ENCODE assay signal across 16 cellular contexts in genomic region chr14:63046339-63047268, GRCh38. TPM values are rescaled to one million over a fixed set of nuclear protein-coding genes. Genes with fewer than 3 reads are reported as not detected.
DNase-seq lines count a peak whose midpoint lies in the region; ATAC-seq, FAIRE-seq and TF ChIP-seq lines count a peak whose summit lies in the region.
"Had no signal": no experiment of that assay in that cellular context is flagged by ENCODE, and none has a peak within 500 bp of the region (broad histone marks: within the 10 kb centered on the region; RNA-seq: fewer than 3 reads in every experiment).

No MANE protein-coding gene starts in this region.

- H3K23ac ChIP-seq in H9 (ENCODE audit: insufficient read length, low read depth, low read length): no peak overlapping the region

- no peak overlapping the region for H2BK5ac ChIP-seq in H9 (ENCODE audit: insufficient read length, low read length)

- TF ChIP-seq CTCF in H9 (conservative IDR thresholded peaks at IDR 0.05) (no peak), epithelial cell of esophagus (IDR thresholded peaks at IDR 0.05; ENCODE audit: insufficient read depth, low read depth, low read length, missing control alignments) (no peak), omental fat pad (IDR thresholded peaks at IDR 0.05) (no peak)

- no peaks in the 10 kb centered on the region for H3K9me3 ChIP-seq in H9 (ENCODE audit: control insufficient read depth, low read depth, low read length)
- H3K9me3 ChIP-seq: SJSA1 had no signal

- no peak overlapping the region for H3K27ac ChIP-seq in H9 (ENCODE audit: insufficient read length, low read depth, low read length)
- H3K27ac ChIP-seq: SJSA1 had no signal

- H4K91ac ChIP-seq in H9 (ENCODE audit: insufficient read length, low read depth, low read length): no peak overlapping the region

- no peak overlapping the region for H2BK12ac ChIP-seq in H9 (ENCODE audit: insufficient read length, low read depth, low read length)

- H3K4me3 ChIP-seq in epithelial cell of esophagus (ENCODE audit: low read length): no peak overlapping the region
- H3K4me3 ChIP-seq: SJSA1 had no signal

- H3K14ac ChIP-seq in H9 (ENCODE audit: insufficient read depth, low read length): no peak overlapping the region

- no peak overlapping the region for H3K56ac ChIP-seq in H9 (ENCODE audit: insufficient read length, low read depth, low read length)

- no peak overlapping the region for H3K4ac ChIP-seq in H9 (ENCODE audit: low read depth, low read length)

- peak; percentile 9 for ATAC-seq in omental fat pad (ENCODE audit: low FRiP score)
- ATAC-seq in HG03521 (IDR thresholded peaks at IDR 0.05; ENCODE audit: unreplicated experiment): no peak
- ATAC-seq: HCT116, left colon had no signal

- peak overlapping the region; percentile 70 to 92 for H3K4me3 Mint-ChIP-seq in H9
- no peak overlapping the region for H3K4me3 Mint-ChIP-seq in activated naive CD8-positive, alpha-beta T cell treated with anti-CD3 and anti-CD28 coated beads for 36 hours
- H3K4me3 Mint-ChIP-seq: activated B cell treated with CpG ODN at 0.5 μM for 24 hours; activated T-cell treated with anti-CD3 and anti-CD28 coated beads, Interleukin-2, amount 50 U/mL, for 24 hours had no signal

- H3K27ac Mint-ChIP-seq in H9: peak overlapping the region in 1 of 3 experiments; percentile 70; a peak in 3 of 7 replicates
- H3K27ac Mint-ChIP-seq in activated naive CD8-positive, alpha-beta T cell treated with anti-CD3 and anti-CD28 coated beads for 36 hours: no peak overlapping the region
- H3K27ac Mint-ChIP-seq: activated B cell treated with CpG ODN at 0.5 μM for 24 hours; activated T-cell treated with anti-CD3 and anti-CD28 coated beads, Interleukin-2, amount 50 U/mL, for 24 hours had no signal

- H3K36me3 Mint-ChIP-seq in H9 (ENCODE audit: insufficient read depth in 1 of 3, low read depth in 3 of 3): no peaks in the 10 kb centered on the region; a peak in 2 of 7 replicates
- H3K36me3 Mint-ChIP-seq in activated naive CD8-positive, alpha-beta T cell treated with anti-CD3 and anti-CD28 coated beads for 36 hours: no peaks in the 10 kb centered on the region

- H3K4me2 ChIP-seq in H9 (ENCODE audit: insufficient read depth, insufficient read length, low read length): peak overlapping the region; percentile 74

- no peaks in the 10 kb centered on the region; a peak in 2 of 5 replicates for H3K9me3 Mint-ChIP-seq in H9
- H3K9me3 Mint-ChIP-seq in activated naive CD8-positive, alpha-beta T cell treated with anti-CD3 and anti-CD28 coated beads for 36 hours: no peaks in the 10 kb centered on the region
- H3K9me3 Mint-ChIP-seq: activated B cell treated with CpG ODN at 0.5 μM for 24 hours; activated T-cell treated with anti-CD3 and anti-CD28 coated beads, Interleukin-2, amount 50 U/mL, for 24 hours had no signal

- H3K27me3 Mint-ChIP-seq in H9 (ENCODE audit: low read depth): peaks cover 39% of the 10 kb centered on the region
- H3K27me3 Mint-ChIP-seq in activated naive CD8-positive, alpha-beta T cell treated with anti-CD3 and anti-CD28 coated beads for 36 hours: peaks cover 52% of the 10 kb centered on the region

- H3K4me1 ChIP-seq in H9 (ENCODE audit: insufficient read depth, low read length): no peaks in the 10 kb centered on the region

- H4K8ac ChIP-seq in H9 (replicated peaks; ENCODE audit: insufficient read length, low read depth, low read length): no peak overlapping the region

- no CpG with 5 or more reads among the region's 23 CpGs for WGBS in H9 (ENCODE audit: extremely low coverage, insufficient read length, low lambda C conversion rate)

- peaks cover 21% of the 10 kb centered on the region for H3K23me2 ChIP-seq in H9 (ENCODE audit: insufficient read length, low read depth, low read length, poor library complexity, severe bottlenecking)

- H4K20me1 ChIP-seq in H9 (ENCODE audit: control insufficient read depth, insufficient read depth, insufficient read length): no peaks in the 10 kb centered on the region

- H3K27me3 ChIP-seq in H9 (ENCODE audit: insufficient read depth, low read length): peaks cover 17% of the 10 kb centered on the region; the same call in 1 of the 2 replicates

- H3K79me2 ChIP-seq in H9 (ENCODE audit: insufficient read depth, low read length): no peaks in the 10 kb centered on the region

- DNase-seq in H9: peak; percentile 65
- DNase-seq in NCI-H748 (lab: John Stamatoyannopoulos, UW; ENCODE audit: unreplicated experiment): peak; percentile 90
- peak; percentile 33 for DNase-seq in epithelial cell of esophagus (ENCODE audit: low read depth)
- no peak for DNase-seq in omental fat pad (ENCODE audit: low spot score)
- no peak for DNase-seq in GM12892 (ENCODE audit: insufficient read length)
- no peak for DNase-seq in activated naive CD8-positive, alpha-beta T cell treated with anti-CD3 and anti-CD28 coated beads for 36 hours
- DNase-seq in posterior vena cava (ENCODE audit: low spot score): no peak
- DNase-seq: activated B cell treated with CpG ODN at 0.5 μM for 24 hours; activated T-cell treated with anti-CD3 and anti-CD28 coated beads, Interleukin-2, amount 50 U/mL, for 24 hours; Kasumi-1; left colon; stimulated activated CD4-positive, alpha-beta T cell treated with anti-CD3 and anti-CD28 coated beads, Interleukin-4, amount 100 ng/mL, for 1 hour had no signal

- no peak overlapping the region for H3K9ac ChIP-seq in H9 (ENCODE audit: extremely low read depth, insufficient read length, low read length)

- intact Hi-C loops in posterior vena cava (cut with DNase I): no loop called here

- H2BK15ac ChIP-seq in H9 (ENCODE audit: low read depth, low read length): no peak overlapping the region

- H2AFZ ChIP-seq in H9 (ENCODE audit: low read length): no peak overlapping the region

- no peak overlapping the region for H2AK5ac ChIP-seq in H9 (ENCODE audit: insufficient read length, low read length)

- TF ChIP-seq POLR2A in GM12892 (IDR thresholded peaks at IDR 0.05; ENCODE audit: low read depth, low read length): no peak

- H4K5ac ChIP-seq in H9 (ENCODE audit: insufficient read length, low read depth, low read length): no peak overlapping the region

- no peak overlapping the region for H3K18ac ChIP-seq in H9 (ENCODE audit: insufficient read length, low read depth, low read length)

- no peak overlapping the region for H2BK120ac ChIP-seq in H9 (ENCODE audit: low read depth, low read length, poor library complexity, severe bottlenecking)

- FAIRE-seq in GM12892 (lab: Jason Lieb, UNC): no peak
- FAIRE-seq: GM19239 had no signal

- no peak overlapping the region for H3T11ph ChIP-seq in H9 (ENCODE audit: low read length)

- H3K4me1 Mint-ChIP-seq in H9: peaks cover 25 to 29% of the 10 kb centered on the region in 2 experiments
- H3K4me1 Mint-ChIP-seq in activated naive CD8-positive, alpha-beta T cell treated with anti-CD3 and anti-CD28 coated beads for 36 hours: peaks cover 5% of the 10 kb centered on the region

- H2BK20ac ChIP-seq in H9 (ENCODE audit: low read depth, low read length, poor library complexity, severe bottlenecking): no peak overlapping the region

- H3K79me1 ChIP-seq in H9 (ENCODE audit: insufficient read depth, low read depth, low read length, poor library complexity, severe bottlenecking): no peaks in the 10 kb centered on the region

RNA-seq across cellular contexts. Expression of gene KCNH5, which starts 1.3 kb away (rescaled TPM):
- total RNA-seq in H9 (2021) (0.09 and 0.42 TPM in 2 replicates), omental fat pad (1 to 10 TPM in 3 of 4 donors, not detected in 1; 1.1 to 6.2 (median 1.1) TPM), posterior vena cava (not detected)
- polyA plus RNA-seq in GM12892 (2012; ENCODE audit: missing spikeins): 0.11 TPM
- not detected for total RNA-seq in activated naive CD8-positive, alpha-beta T cell treated with anti-CD3 and anti-CD28 coated beads for 36 hours
- total RNA-seq: activated B cell treated with CpG ODN at 0.5 μM for 24 hours, SJSA1 had no signal

Comparison
In these comparisons a context has a peak if more than half of its experiments do, and no peak if none do; other contexts are left out.
1. DNase-seq: peak in H9 (single experiment), NCI-H748 (single experiment) and epithelial cell of esophagus (single experiment); none in omental fat pad (single experiment), GM12892 (single experiment), activated naive CD8-positive, alpha-beta T cell treated with anti-CD3 and anti-CD28 coated beads for 36 hours (single experiment) and posterior vena cava (single experiment).